ENCODE assay signal across 9 cellular contexts in the genomic region with DNA sequence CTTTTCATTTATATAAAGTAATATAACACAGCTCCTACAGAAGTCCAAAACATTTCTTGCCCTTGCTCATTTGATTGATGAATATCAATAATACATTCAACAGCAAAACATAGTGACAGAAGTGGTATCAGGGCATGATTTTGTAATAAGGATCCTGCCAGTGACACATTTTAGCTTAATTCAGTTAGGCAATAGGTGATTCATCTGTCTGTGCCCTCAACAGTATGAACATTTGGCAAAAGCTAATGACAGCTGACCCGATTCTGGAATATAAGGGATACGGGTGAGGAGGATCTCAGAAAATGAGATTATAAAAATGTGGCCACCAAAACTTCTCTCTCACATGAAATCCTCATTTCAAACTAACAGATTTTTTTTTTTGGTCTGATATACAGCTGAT.
A peak's percentile ranks its signal among the peaks of the same experiment; 100 is the strongest.
DNase-seq lines count a peak whose midpoint lies in the region; ATAC-seq and TF ChIP-seq lines count a peak whose summit lies in the region.
"Had no signal": no experiment of that assay in that cellular context is flagged by ENCODE, and none has a peak within 500 bp of the region (broad histone marks: within the 10 kb centered on the region; RNA-seq: fewer than 3 reads in every experiment).

No MANE protein-coding gene starts in this region.

- H3K27ac Mint-ChIP-seq in activated naive CD4-positive, alpha-beta T cell treated with anti-CD3 and anti-CD28 coated beads, Interleukin-2, amount 50 U/mL, for 24 hours, result peak overlapping the region; percentile 92
- H3K27ac Mint-ChIP-seq in activated naive CD4-positive, alpha-beta T cell treated with anti-CD3 and anti-CD28 coated beads, Interleukin-2, amount 50 U/mL, for 72 hours, result no peak overlapping the region
- no peak overlapping the region for H3K27ac Mint-ChIP-seq in stimulated activated naive B cell treated with anti-CD40 and anti-IgM and Interleukin-4, amounts not matched to agents 10 μg/mL and 1 μg/mL and 100 μg/mL, for 72 hours
- H3K27ac Mint-ChIP-seq in endothelial cell (ENCODE audit: unreplicated experiment), result no peak overlapping the region

- no peak for ATAC-seq in activated naive CD4-positive, alpha-beta T cell treated with anti-CD3 and anti-CD28 coated beads, Interleukin-2, amount 50 U/mL, for 72 hours
- peak; percentile 79 to 87 (median 82) for ATAC-seq in right lobe of liver
- ATAC-seq in stimulated activated naive B cell treated with anti-CD40 and anti-IgM and Interleukin-4, amounts not matched to agents 10 μg/mL and 1 μg/mL and 100 μg/mL, for 72 hours (replicated peaks), result no peak

- 17% methylated on average over 2 of the region's 2 CpGs for WGBS in right lobe of liver (ENCODE audit: insufficient coverage, low coverage, low lambda C conversion rate, missing lambda C conversion rate)

- no peaks in the 10 kb centered on the region for H3K9me3 ChIP-seq in breast epithelium
- no peaks in the 10 kb centered on the region for H3K9me3 ChIP-seq in right lobe of liver
- H3K9me3 ChIP-seq in vagina, result no peaks in the 10 kb centered on the region
- H3K9me3 ChIP-seq: BLaER1 had no signal

- H3K4me3 ChIP-seq in breast epithelium (no peak overlapping the region), right lobe of liver (no peak overlapping the region), vagina (peak overlapping the region in 1 of 2 donors; percentile 12), H7 (ENCODE audit: insufficient read depth, low read depth, low read length) (no peak overlapping the region)
- H3K4me3 ChIP-seq: BLaER1 had no signal

- no peaks in the 10 kb centered on the region for H3K27me3 Mint-ChIP-seq in activated naive CD4-positive, alpha-beta T cell treated with anti-CD3 and anti-CD28 coated beads, Interleukin-2, amount 50 U/mL, for 24 hours
- no peaks in the 10 kb centered on the region for H3K27me3 Mint-ChIP-seq in stimulated activated naive B cell treated with anti-CD40 and anti-IgM and Interleukin-4, amounts not matched to agents 10 μg/mL and 1 μg/mL and 100 μg/mL, for 72 hours
- H3K27me3 Mint-ChIP-seq in endothelial cell (ENCODE audit: unreplicated experiment), result no peaks in the 10 kb centered on the region

- intact Hi-C loops in breast epithelium (cut with DNase I; ENCODE audit: low total_unique reads) (no loop called here), right lobe of liver (cut with DNase I) (no loop called here), vagina (cut with DNase I) (no loop called here)

- H3K9me3 Mint-ChIP-seq in activated naive CD4-positive, alpha-beta T cell treated with anti-CD3 and anti-CD28 coated beads, Interleukin-2, amount 50 U/mL, for 24 hours, result no peaks in the 10 kb centered on the region
- peaks cover 0 to 20% of the 10 kb centered on the region in 2 donors for H3K9me3 Mint-ChIP-seq in activated naive CD4-positive, alpha-beta T cell treated with anti-CD3 and anti-CD28 coated beads, Interleukin-2, amount 50 U/mL, for 72 hours
- H3K9me3 Mint-ChIP-seq in stimulated activated naive B cell treated with anti-CD40 and anti-IgM and Interleukin-4, amounts not matched to agents 10 μg/mL and 1 μg/mL and 100 μg/mL, for 72 hours, result no peaks in the 10 kb centered on the region
- no peaks in the 10 kb centered on the region for H3K9me3 Mint-ChIP-seq in endothelial cell (ENCODE audit: unreplicated experiment)

- TF ChIP-seq CTCF in breast epithelium (IDR thresholded peaks at IDR 0.05), result no peak
- no peak for TF ChIP-seq CTCF in right lobe of liver (IDR thresholded peaks at IDR 0.05)
- TF ChIP-seq CTCF in vagina (IDR thresholded peaks at IDR 0.05), result no peak
- TF ChIP-seq CTCF in endothelial cell (IDR thresholded peaks at IDR 0.05; ENCODE audit: unreplicated experiment), result no peak

- H3K36me3 ChIP-seq in breast epithelium (no peaks in the 10 kb centered on the region), right lobe of liver (peaks cover 0 to 10% (median 0%) of the 10 kb centered on the region in 4 donors), vagina (peaks cover 0 to 6% of the 10 kb centered on the region in 2 donors), H7 (replicated peaks; ENCODE audit: control insufficient read depth, insufficient read depth, low read length) (no peaks in the 10 kb centered on the region)

- no peak for DNase-seq in activated naive CD4-positive, alpha-beta T cell treated with anti-CD3 and anti-CD28 coated beads, Interleukin-2, amount 50 U/mL, for 72 hours (ENCODE audit: low spot score in 2 of 2)
- DNase-seq in breast epithelium (ENCODE audit: low spot score in 2 of 2) (no peak), right lobe of liver (no peak), vagina (ENCODE audit: extremely low spot score in 2 of 2) (no peak), endothelial cell (ENCODE audit: low spot score) (no peak), H7 (no peak)
- DNase-seq in stimulated activated naive B cell treated with anti-CD40 and anti-IgM and Interleukin-4, amounts not matched to agents 10 μg/mL and 1 μg/mL and 100 μg/mL, for 72 hours, result no peak

- H3K4me3 Mint-ChIP-seq in activated naive CD4-positive, alpha-beta T cell treated with anti-CD3 and anti-CD28 coated beads, Interleukin-2, amount 50 U/mL, for 24 hours, result no peak overlapping the region
- H3K4me3 Mint-ChIP-seq in stimulated activated naive B cell treated with anti-CD40 and anti-IgM and Interleukin-4, amounts not matched to agents 10 μg/mL and 1 μg/mL and 100 μg/mL, for 72 hours, result no peak overlapping the region
- H3K4me3 Mint-ChIP-seq in endothelial cell (ENCODE audit: unreplicated experiment), result no peak overlapping the region

- H3K27ac ChIP-seq in breast epithelium, result peak overlapping the region; percentile 85 to 92
- H3K27ac ChIP-seq in right lobe of liver, result peak overlapping the region; percentile 4 to 67 (median 34)
- peak overlapping the region; percentile 91 for H3K27ac ChIP-seq in vagina
- H3K27ac ChIP-seq: BLaER1 had no signal

- H3K4me1 Mint-ChIP-seq in activated naive CD4-positive, alpha-beta T cell treated with anti-CD3 and anti-CD28 coated beads, Interleukin-2, amount 50 U/mL, for 24 hours, result peaks cover 35% of the 10 kb centered on the region
- H3K4me1 Mint-ChIP-seq in stimulated activated naive B cell treated with anti-CD40 and anti-IgM and Interleukin-4, amounts not matched to agents 10 μg/mL and 1 μg/mL and 100 μg/mL, for 72 hours, result peaks cover 14 to 21% of the 10 kb centered on the region in 2 donors
- no peaks in the 10 kb centered on the region for H3K4me1 Mint-ChIP-seq in endothelial cell (ENCODE audit: unreplicated experiment)

- TF ChIP-seq POLR2A in breast epithelium (IDR thresholded peaks at IDR 0.05) (no peak), right lobe of liver (IDR thresholded peaks at IDR 0.05) (no peak), vagina (IDR thresholded peaks at IDR 0.05) (no peak)

- H3K4me1 ChIP-seq in breast epithelium, result no peaks in the 10 kb centered on the region
- H3K4me1 ChIP-seq in right lobe of liver, result peaks cover 0 to 26% (median 0%) of the 10 kb centered on the region in 4 donors
- peaks cover 22% of the 10 kb centered on the region for H3K4me1 ChIP-seq in vagina
- H3K4me1 ChIP-seq: BLaER1 had no signal

- peaks cover 44% of the 10 kb centered on the region for H3K36me3 Mint-ChIP-seq in activated naive CD4-positive, alpha-beta T cell treated with anti-CD3 and anti-CD28 coated beads, Interleukin-2, amount 50 U/mL, for 24 hours
- H3K36me3 Mint-ChIP-seq in activated naive CD4-positive, alpha-beta T cell treated with anti-CD3 and anti-CD28 coated beads, Interleukin-2, amount 50 U/mL, for 72 hours, result peaks cover 7 to 35% of the 10 kb centered on the region in 2 donors
- H3K36me3 Mint-ChIP-seq in stimulated activated naive B cell treated with anti-CD40 and anti-IgM and Interleukin-4, amounts not matched to agents 10 μg/mL and 1 μg/mL and 100 μg/mL, for 72 hours, result peaks cover 28 to 44% of the 10 kb centered on the region in 2 donors
- H3K36me3 Mint-ChIP-seq in endothelial cell (ENCODE audit: low read depth, unreplicated experiment), result no peaks in the 10 kb centered on the region

- H3K27me3 ChIP-seq in breast epithelium (no peaks in the 10 kb centered on the region), right lobe of liver (no peaks in the 10 kb centered on the region), vagina (no peaks in the 10 kb centered on the region), H7 (ENCODE audit: control insufficient read depth, insufficient read depth, low read length) (no peaks in the 10 kb centered on the region)
- H3K27me3 ChIP-seq: BLaER1 had no signal

Comparison
In these comparisons a context has a peak if more than half of its experiments do, and no peak if none do; other contexts are left out.
1. ATAC-seq: peak in right lobe of liver (4 of 4); none in activated naive CD4-positive, alpha-beta T cell treated with anti-CD3 and anti-CD28 coated beads, Interleukin-2, amount 50 U/mL, for 72 hours (0 of 2) and stimulated activated naive B cell treated with anti-CD40 and anti-IgM and Interleukin-4, amounts not matched to agents 10 μg/mL and 1 μg/mL and 100 μg/mL, for 72 hours (0 of 2).
2. H3K27ac ChIP-seq: peak in every context shown above with its lines; median percentile 91 in vagina; 88 in breast epithelium; 34 in right lobe of liver.